12 cellular contexts compared by ENCODE assay signal in genomic region chr4:56828784-56829535, GRCh38. TPM values are rescaled to one million over a fixed set of nuclear protein-coding genes. Genes with fewer than 3 reads are reported as not detected.
DNase-seq lines count a peak whose midpoint lies in the region; ATAC-seq and TF ChIP-seq lines count a peak whose summit lies in the region.
"Had no signal": no experiment of that assay in that cellular context is flagged by ENCODE, and none has a peak within 500 bp of the region (broad histone marks: within the 10 kb centered on the region; RNA-seq: fewer than 3 reads in every experiment).

No MANE protein-coding gene starts in this region.

- no peak for TF ChIP-seq CTCF in nephron progenitor cell (IDR thresholded peaks at IDR 0.05)

- ATAC-seq in GM19452 (IDR thresholded peaks at IDR 0.05; ENCODE audit: unreplicated experiment) (peak; percentile 88), HG03175 (IDR thresholded peaks at IDR 0.05; ENCODE audit: unreplicated experiment) (peak; percentile 80), GM19467 (IDR thresholded peaks at IDR 0.05; ENCODE audit: unreplicated experiment) (no peak), HG02970 (IDR thresholded peaks at IDR 0.05; ENCODE audit: low FRiP score, unreplicated experiment) (no peak)
- ATAC-seq: left lobe of liver had no signal

- no peaks in the 10 kb centered on the region for H3K36me3 Mint-ChIP-seq in nephron progenitor cell (ENCODE audit: low read depth)

- H3K4me1 Mint-ChIP-seq in nephron progenitor cell, result no peaks in the 10 kb centered on the region

- peaks cover 26% of the 10 kb centered on the region for H3K27me3 Mint-ChIP-seq in nephron progenitor cell (ENCODE audit: low read depth, poor library complexity)

- peaks cover 15% of the 10 kb centered on the region for H3K9me3 Mint-ChIP-seq in nephron progenitor cell

- DNase-seq in Daoy (ENCODE audit: low read depth), result peak; percentile 7
- DNase-seq in amniotic epithelial cell (ENCODE audit: low read depth), result peak; percentile 36
- DNase-seq in COLO668 (lab: John Stamatoyannopoulos, UW; ENCODE audit: unreplicated experiment), result no peak
- no peak for DNase-seq in nephron progenitor cell
- DNase-seq: cerebellar nuclear complex, MV-4-11 had no signal

- H3K27ac Mint-ChIP-seq in nephron progenitor cell, result no peak overlapping the region

- H3K4me3 Mint-ChIP-seq in nephron progenitor cell, result no peak overlapping the region

RNA-seq across cellular contexts. Expression of gene SPINK2, which starts 7.5 kb away (rescaled TPM):
- not detected in 2 replicates for total RNA-seq in Daoy (2014; rRNA removed; shearing (Covaris generic))
- total RNA-seq: left lobe of liver, urinary bladder had no signal

Comparison
In these comparisons a context has a peak if more than half of its experiments do, and no peak if none do; other contexts are left out.
1. DNase-seq: peak in Daoy (single experiment) and amniotic epithelial cell (single experiment); none in COLO668 (single experiment) and nephron progenitor cell (single experiment).
2. ATAC-seq: peak in GM19452 (single experiment) and HG03175 (single experiment); none in GM19467 (single experiment) and HG02970 (single experiment).